Comparison of ENCODE assay signal across 35 cellular contexts in genomic region chr11:33859306-33859705, GRCh38. TPM values are rescaled to one million over a fixed set of nuclear protein-coding genes. Genes with fewer than 3 reads are reported as not detected.
"Had no signal": no experiment of that assay in that cellular context is flagged by ENCODE, and none has a peak within 500 bp of the region (broad histone marks: within the 10 kb centered on the region; RNA-seq: fewer than 3 reads in every experiment).

No MANE protein-coding gene starts in this region.

- H3K4me1 ChIP-seq: gastrocnemius medialis had no signal

- H3K36me3 ChIP-seq: adrenal gland, WERI-Rb-1 had no signal

- H3K4me3 Mint-ChIP-seq: activated B cell treated with CpG ODN at 0.5 μM for 24 hours; activated CD4-positive, alpha-beta memory T cell treated with anti-CD3 and anti-CD28 coated beads for 36 hours; activated CD4-positive, alpha-beta T cell treated with anti-CD3 and anti-CD28 coated beads, Interleukin-2, amount 10 ng/mL, durations not matched to agents 24 days and 14 days; activated CD8-positive, alpha-beta memory T cell treated with anti-CD3 and anti-CD28 coated beads, Interleukin-2, amount 10 ng/mL, durations not matched to agents 7 days and 5 days; activated CD8-positive, alpha-beta T cell treated with anti-CD3 and anti-CD28 coated beads, Interleukin-2, amount 10 ng/mL, durations not matched to agents 7 days and 5 days; activated naive CD4-positive, alpha-beta T cell treated with anti-CD3 and anti-CD28 coated beads for 36 hours; activated naive CD4-positive, alpha-beta T cell treated with anti-CD3 and anti-CD28 coated beads, Interleukin-2, amount 50 U/mL, for 24 hours; activated naive CD8-positive, alpha-beta T cell treated with anti-CD3 and anti-CD28 coated beads for 36 hours; activated naive CD8-positive, alpha-beta T cell treated with anti-CD3 and anti-CD28 coated beads, Interleukin-2, amount 50 U/mL, for 24 hours; activated T-helper 1 cell treated with anti-CD3 and anti-CD28 coated beads, Interleukin-12 subunit alpha, Interleukin-12 subunit beta, Interleukin-2, Interleukin-4 antibody, amounts not matched to agents 30 ng/mL and 10 ng/mL and 1 ng/mL, durations not matched to agents 14 hours and 24 hours and 36 hours; endodermal cell; T-helper 17 cell; T-helper 2 cell treated with Interferon-gamma antibody and Interleukin-4, amounts not matched to agents 5 μg/mL and 100 μg/mL, for 36 hours had no signal

- FAIRE-seq: colon had no signal

- ATAC-seq: activated CD4-positive, CD25-positive, alpha-beta regulatory T cell treated with anti-CD3 and anti-CD28 coated beads, Interleukin-2, amount 50 U/mL, for 24 hours; activated CD8-positive, alpha-beta memory T cell treated with anti-CD3 and anti-CD28 coated beads, Interleukin-2, amount 10 ng/mL, durations not matched to agents 7 days and 5 days; activated CD8-positive, alpha-beta T cell treated with anti-CD3 and anti-CD28 coated beads, Interleukin-2, amount 10 ng/mL, durations not matched to agents 7 days and 5 days; activated naive CD8-positive, alpha-beta T cell treated with anti-CD3 and anti-CD28 coated beads, Interleukin-2, amount 50 U/mL, for 24 hours; body of pancreas; esophagus mucosa; gastrocnemius medialis; T-helper 17 cell had no signal

- H3K9me3 ChIP-seq: adrenal gland, body of pancreas, gastrocnemius medialis had no signal

- H3K27me3 Mint-ChIP-seq: activated B cell treated with CpG ODN at 0.5 μM for 24 hours had no signal

- H3K9me3 Mint-ChIP-seq: activated B cell treated with CpG ODN at 0.5 μM for 24 hours; activated CD4-positive, alpha-beta memory T cell treated with anti-CD3 and anti-CD28 coated beads for 36 hours; activated CD4-positive, alpha-beta T cell treated with anti-CD3 and anti-CD28 coated beads, Interleukin-2, amount 10 ng/mL, durations not matched to agents 24 days and 14 days; activated naive CD4-positive, alpha-beta T cell treated with anti-CD3 and anti-CD28 coated beads for 36 hours; activated naive CD4-positive, alpha-beta T cell treated with anti-CD3 and anti-CD28 coated beads, Interleukin-2, amount 50 U/mL, for 24 hours; activated naive CD8-positive, alpha-beta T cell treated with anti-CD3 and anti-CD28 coated beads for 36 hours; activated naive CD8-positive, alpha-beta T cell treated with anti-CD3 and anti-CD28 coated beads, Interleukin-2, amount 50 U/mL, for 24 hours; activated T-helper 1 cell treated with anti-CD3 and anti-CD28 coated beads, Interleukin-12 subunit alpha, Interleukin-12 subunit beta, Interleukin-2, Interleukin-4 antibody, amounts not matched to agents 30 ng/mL and 10 ng/mL and 1 ng/mL, durations not matched to agents 14 hours and 24 hours and 36 hours; activated T-helper 2 cell treated with anti-CD3 and anti-CD28 coated beads, Interferon-gamma antibody, Interleukin-2, Interleukin-4, amounts not matched to agents 10 μg/mL and 5 μg/mL and 100 μg/mL, durations not matched to agents 14 hours and 24 hours and 36 hours; endodermal cell; T-helper 2 cell treated with Interferon-gamma antibody and Interleukin-4, amounts not matched to agents 5 μg/mL and 100 μg/mL, for 36 hours had no signal

- DNase-seq: activated B cell treated with CpG ODN at 0.5 μM for 24 hours; activated CD4-positive, alpha-beta memory T cell treated with anti-CD3 and anti-CD28 coated beads for 36 hours; activated CD4-positive, alpha-beta T cell treated with anti-CD3 and anti-CD28 coated beads, Interleukin-2, amount 10 ng/mL, durations not matched to agents 24 days and 14 days; activated CD8-positive, alpha-beta memory T cell treated with anti-CD3 and anti-CD28 coated beads, Interleukin-2, amount 10 ng/mL, durations not matched to agents 7 days and 5 days; activated CD8-positive, alpha-beta memory T cell treated with anti-CD3 and anti-CD28 coated beads, Interleukin-2, amount 50 U/mL, for 4 hours; activated CD8-positive, alpha-beta T cell treated with anti-CD3 and anti-CD28 coated beads, Interleukin-2, amount 10 ng/mL, durations not matched to agents 7 days and 5 days; activated effector memory CD4-positive, alpha-beta T cell treated with anti-CD3 and anti-CD28 coated beads, Interleukin-2, amount 50 U/mL, for 16 hours; activated naive CD4-positive, alpha-beta T cell treated with anti-CD3 and anti-CD28 coated beads for 36 hours; activated naive CD8-positive, alpha-beta T cell treated with anti-CD3 and anti-CD28 coated beads for 36 hours; activated naive CD8-positive, alpha-beta T cell treated with anti-CD3 and anti-CD28 coated beads, Interleukin-2, amount 50 U/mL, for 24 hours; activated T-cell treated with anti-CD3 and anti-CD28 coated beads, Interleukin-2, amount 50 U/mL, for 1 hour; activated T-cell treated with anti-CD3 and anti-CD28 coated beads, Interleukin-2, amount 50 U/mL, for 48 hours; adrenal gland; amygdala; aorta; body of pancreas; caudate nucleus; dorsolateral prefrontal cortex; effector memory CD4-positive, alpha-beta T cell; endodermal cell; foreskin fibroblast; gastrocnemius medialis; glutamatergic neuron; T-helper 1 cell; T-helper 17 cell; T1000; WERI-Rb-1 had no signal

- H3K27me3 ChIP-seq: adrenal gland, body of pancreas, gastrocnemius medialis had no signal

- H3K4me3 ChIP-seq: adrenal gland, body of pancreas, dorsolateral prefrontal cortex, gastrocnemius medialis had no signal

- H3K36me3 Mint-ChIP-seq: activated CD4-positive, alpha-beta memory T cell treated with anti-CD3 and anti-CD28 coated beads for 36 hours; activated CD8-positive, alpha-beta memory T cell treated with anti-CD3 and anti-CD28 coated beads, Interleukin-2, amount 10 ng/mL, durations not matched to agents 7 days and 5 days; activated naive CD4-positive, alpha-beta T cell treated with anti-CD3 and anti-CD28 coated beads, Interleukin-2, amount 50 U/mL, for 24 hours; activated naive CD8-positive, alpha-beta T cell treated with anti-CD3 and anti-CD28 coated beads for 36 hours had no signal

- H3K27ac ChIP-seq: adrenal gland, body of pancreas, gastrocnemius medialis, WERI-Rb-1 had no signal

- H3K27ac Mint-ChIP-seq: activated B cell treated with CpG ODN at 0.5 μM for 24 hours; activated CD4-positive, alpha-beta memory T cell treated with anti-CD3 and anti-CD28 coated beads for 36 hours; activated CD4-positive, alpha-beta T cell treated with anti-CD3 and anti-CD28 coated beads, Interleukin-2, amount 10 ng/mL, durations not matched to agents 24 days and 14 days; activated CD8-positive, alpha-beta memory T cell treated with anti-CD3 and anti-CD28 coated beads, Interleukin-2, amount 10 ng/mL, durations not matched to agents 7 days and 5 days; activated CD8-positive, alpha-beta T cell treated with anti-CD3 and anti-CD28 coated beads, Interleukin-2, amount 10 ng/mL, durations not matched to agents 7 days and 5 days; activated naive CD4-positive, alpha-beta T cell treated with anti-CD3 and anti-CD28 coated beads for 36 hours; activated naive CD4-positive, alpha-beta T cell treated with anti-CD3 and anti-CD28 coated beads, Interleukin-2, amount 50 U/mL, for 24 hours; activated naive CD8-positive, alpha-beta T cell treated with anti-CD3 and anti-CD28 coated beads for 36 hours; activated naive CD8-positive, alpha-beta T cell treated with anti-CD3 and anti-CD28 coated beads, Interleukin-2, amount 50 U/mL, for 24 hours; activated T-helper 1 cell treated with anti-CD3 and anti-CD28 coated beads, Interleukin-12 subunit alpha, Interleukin-12 subunit beta, Interleukin-2, Interleukin-4 antibody, amounts not matched to agents 30 ng/mL and 10 ng/mL and 1 ng/mL, durations not matched to agents 14 hours and 24 hours and 36 hours; activated T-helper 2 cell treated with anti-CD3 and anti-CD28 coated beads, Interferon-gamma antibody, Interleukin-2, Interleukin-4, amounts not matched to agents 10 μg/mL and 5 μg/mL and 100 μg/mL, durations not matched to agents 14 hours and 24 hours and 36 hours; endodermal cell; T-helper 17 cell; T-helper 2 cell treated with Interferon-gamma antibody and Interleukin-4, amounts not matched to agents 5 μg/mL and 100 μg/mL, for 36 hours had no signal

- H3K4me1 Mint-ChIP-seq: activated CD4-positive, alpha-beta T cell treated with anti-CD3 and anti-CD28 coated beads, Interleukin-2, amount 10 ng/mL, durations not matched to agents 24 days and 14 days; activated CD8-positive, alpha-beta memory T cell treated with anti-CD3 and anti-CD28 coated beads, Interleukin-2, amount 10 ng/mL, durations not matched to agents 7 days and 5 days; activated naive CD4-positive, alpha-beta T cell treated with anti-CD3 and anti-CD28 coated beads, Interleukin-2, amount 50 U/mL, for 24 hours; activated naive CD8-positive, alpha-beta T cell treated with anti-CD3 and anti-CD28 coated beads for 36 hours; activated naive CD8-positive, alpha-beta T cell treated with anti-CD3 and anti-CD28 coated beads, Interleukin-2, amount 50 U/mL, for 24 hours; T-helper 17 cell had no signal

RNA-seq across cellular contexts. Expression of gene LMO2, which starts 32.6 kb away (rescaled TPM):
- total RNA-seq: activated CD4-positive, alpha-beta memory T cell treated with anti-CD3 and anti-CD28 coated beads for 36 hours; activated CD4-positive, alpha-beta T cell treated with anti-CD3 and anti-CD28 coated beads, Interleukin-2, amount 10 ng/mL, durations not matched to agents 24 days and 14 days; activated CD8-positive, alpha-beta memory T cell treated with anti-CD3 and anti-CD28 coated beads, Interleukin-2, amount 10 ng/mL, durations not matched to agents 7 days and 5 days; activated CD8-positive, alpha-beta T cell treated with anti-CD3 and anti-CD28 coated beads, Interleukin-2, amount 10 ng/mL, durations not matched to agents 7 days and 5 days; activated naive CD4-positive, alpha-beta T cell treated with anti-CD3 and anti-CD28 coated beads for 36 hours; activated T-helper 1 cell treated with anti-CD3 and anti-CD28 coated beads, Interleukin-12 subunit alpha, Interleukin-12 subunit beta, Interleukin-2, Interleukin-4 antibody, amounts not matched to agents 30 ng/mL and 10 ng/mL and 1 ng/mL, durations not matched to agents 14 hours and 24 hours and 36 hours; activated T-helper 2 cell treated with anti-CD3 and anti-CD28 coated beads, Interferon-gamma antibody, Interleukin-2, Interleukin-4, amounts not matched to agents 10 μg/mL and 5 μg/mL and 100 μg/mL, durations not matched to agents 14 hours and 24 hours and 36 hours; chondrocyte had no signal
